ENCODE assay signal across 21 cellular contexts in genomic region chr1:228368801-228369607, GRCh38. TPM values are rescaled to one million over a fixed set of nuclear protein-coding genes. Genes with fewer than 3 reads are reported as not detected.
DNase-seq lines count a peak whose midpoint lies in the region; ATAC-seq and TF ChIP-seq lines count a peak whose summit lies in the region.
"Had no signal": no experiment of that assay in that cellular context is flagged by ENCODE, and none has a peak within 500 bp of the region (broad histone marks: within the 10 kb centered on the region; RNA-seq: fewer than 3 reads in every experiment).

No MANE protein-coding gene starts in this region.

- intact Hi-C loops in left lung (cut with DNase I), result no loop called here
- intact Hi-C loops in tibial artery (cut with DNase I; ENCODE audit: low total_unique reads), result no loop called here

- H3K27me3 ChIP-seq in left lung (peaks cover 0 to 20% of the 10 kb centered on the region in 2 donors), tibial artery (peaks cover 0 to 86% of the 10 kb centered on the region in 2 donors)

- H3K4me1 ChIP-seq in left lung, result no peaks in the 10 kb centered on the region
- H3K4me1 ChIP-seq in tibial artery, result peaks cover 0 to 3% (median under 1%) of the 10 kb centered on the region in 4 donors
- H3K4me1 ChIP-seq: HAP-1 had no signal

- H3K9me3 ChIP-seq in left lung, result no peaks in the 10 kb centered on the region
- H3K9me3 ChIP-seq in tibial artery, result no peaks in the 10 kb centered on the region
- H3K9me3 ChIP-seq: Caco-2, HAP-1, transverse colon had no signal

- ATAC-seq in left lung, result no peak
- ATAC-seq: GM12878, natural killer cell had no signal

- DNase-seq in activated effector memory CD4-positive, alpha-beta T cell treated with anti-CD3 and anti-CD28 coated beads, Interleukin-2, amount 50 U/mL, for 16 hours, result peak; percentile 50
- DNase-seq in activated effector memory CD4-positive, alpha-beta T cell treated with Interleukin-2 at 50 U/mL for 16 hours, result no peak
- peak; percentile 17 for DNase-seq in epidermal melanocyte (ENCODE audit: insufficient read length, low spot score)
- DNase-seq in left lung, result peak; percentile 30 to 41
- peak; percentile 16 to 62 for DNase-seq in tibial artery
- no peak for DNase-seq in RKO (ENCODE audit: low spot score)
- DNase-seq in SW480 (ENCODE audit: low spot score), result no peak
- no peak for DNase-seq in CD1c-positive myeloid dendritic cell (ENCODE audit: extremely low spot score)
- DNase-seq: activated CD8-positive, alpha-beta memory T cell treated with anti-CD3 and anti-CD28 coated beads, Interleukin-2, amount 50 U/mL, for 48 hours; activated naive CD4-positive, alpha-beta T cell treated with anti-CD3 and anti-CD28 coated beads, Interleukin-2, amount 50 U/mL, for 16 hours; MV-4-11; natural killer cell; NCI-H2081 treated with DMSO at 0.1 percent for 48 hours; NCI-H82; transverse colon had no signal

- H3K36me3 ChIP-seq in left lung, result no peaks in the 10 kb centered on the region
- no peaks in the 10 kb centered on the region for H3K36me3 ChIP-seq in tibial artery
- H3K36me3 ChIP-seq: HAP-1, transverse colon had no signal

- TF ChIP-seq CTCF in left lung (IDR thresholded peaks at IDR 0.05) (no peak), tibial artery (IDR thresholded peaks at IDR 0.05) (no peak)

- H3K4me3 ChIP-seq in left lung (no peak overlapping the region), tibial artery (no peak overlapping the region)
- H3K4me3 ChIP-seq: GM12878, HAP-1, transverse colon had no signal

- H3K27ac ChIP-seq in left lung (no peak overlapping the region), tibial artery (no peak overlapping the region)
- H3K27ac ChIP-seq: transverse colon had no signal

RNA-seq across cellular contexts. Expression of gene TRIM11, which starts 37.6 kb away (rescaled TPM):
- total RNA-seq in left lung, result 10 to 100 TPM; 21.5 to 27.1 TPM

RNA-seq across cellular contexts. Expression of gene TRIM17, which starts 47.7 kb away (rescaled TPM):
- total RNA-seq in left lung, result 1 to 10 TPM; 1.3 to 2.9 TPM
- total RNA-seq: G401, GM12878, lung microvascular endothelial cell, RPMI7951, transverse colon had no signal

Comparison
In these comparisons a context has a peak if more than half of its experiments do, and no peak if none do; other contexts are left out.
1. DNase-seq: peak in activated effector memory CD4-positive, alpha-beta T cell treated with anti-CD3 and anti-CD28 coated beads, Interleukin-2, amount 50 U/mL, for 16 hours (single experiment), epidermal melanocyte (single experiment), left lung (2 of 2) and tibial artery (2 of 2); none in activated effector memory CD4-positive, alpha-beta T cell treated with Interleukin-2 at 50 U/mL for 16 hours (single experiment), RKO (single experiment), SW480 (single experiment) and CD1c-positive myeloid dendritic cell (single experiment).